ENCODE assay signal across 16 cellular contexts in the genomic region with DNA sequence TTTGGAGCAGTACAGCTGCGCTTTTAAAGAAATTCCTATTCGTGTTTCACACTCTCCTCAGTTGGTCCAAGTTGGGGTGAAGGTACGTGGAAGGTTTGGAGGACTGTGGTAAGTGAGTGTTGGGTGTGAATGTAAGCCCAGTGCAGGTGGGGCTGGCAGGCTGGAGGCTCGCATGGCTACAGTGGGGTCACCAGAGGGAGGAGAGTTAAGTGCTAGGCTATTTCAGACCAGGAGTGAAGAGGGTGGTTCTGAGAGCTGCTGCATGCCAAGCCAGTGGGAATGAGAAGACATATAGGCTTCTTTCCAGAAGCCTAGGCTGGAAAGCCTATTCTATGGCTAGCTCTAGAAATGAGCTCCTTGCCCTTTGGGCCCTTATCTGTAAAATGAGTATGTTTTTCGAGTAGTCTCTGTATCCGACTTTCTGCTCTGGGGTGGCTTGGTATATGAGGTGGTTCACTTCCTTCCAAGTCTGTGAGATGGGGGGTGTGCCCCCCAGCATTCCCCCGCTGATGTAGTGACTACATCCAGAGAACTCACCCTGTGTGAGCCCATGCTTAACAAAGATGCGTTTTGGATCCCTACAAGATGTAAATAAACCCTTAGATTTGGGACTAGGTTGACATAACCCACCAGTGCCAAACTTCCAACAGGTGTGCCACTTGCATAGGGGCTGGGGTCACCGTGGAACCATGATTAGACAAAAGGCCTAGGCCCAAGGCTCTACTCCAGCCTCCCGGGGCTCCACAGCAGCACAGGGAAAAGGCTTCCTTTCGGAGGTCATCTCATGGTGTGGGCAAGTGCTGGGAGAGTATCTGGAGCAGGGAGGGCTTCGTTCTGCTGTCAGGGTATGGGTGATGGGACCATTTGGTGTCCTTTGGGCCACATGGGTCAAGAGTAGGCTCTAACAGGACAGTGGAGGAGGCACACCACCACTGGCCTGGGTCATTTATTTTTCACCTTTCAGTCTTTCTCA. TPM values are rescaled to one million over a fixed set of nuclear protein-coding genes. Genes with fewer than 3 reads are reported as not detected.
DNase-seq lines count a peak whose midpoint lies in the region; ATAC-seq, FAIRE-seq and TF ChIP-seq lines count a peak whose summit lies in the region.
"Had no signal": no experiment of that assay in that cellular context is flagged by ENCODE, and none has a peak within 500 bp of the region (broad histone marks: within the 10 kb centered on the region; RNA-seq: fewer than 3 reads in every experiment).

No MANE protein-coding gene starts in this region.

- no peak overlapping the region for H2AFZ ChIP-seq in HepG2 (ENCODE audit: low read length)

- no peak overlapping the region for H3K27ac ChIP-seq in HepG2 (ENCODE audit: extremely low read length, insufficient read depth, low read length)
- no peak overlapping the region for H3K27ac ChIP-seq in right lobe of liver
- peak overlapping the region; percentile 96 for H3K27ac ChIP-seq in thymus (ENCODE audit: low read depth)

- H3K27me3 Mint-ChIP-seq in activated T-cell treated with anti-CD3 and anti-CD28 coated beads, Interleukin-2, amount 50 U/mL, for 72 hours (ENCODE audit: low read depth) = no peaks in the 10 kb centered on the region
- H3K27me3 Mint-ChIP-seq in immature natural killer cell (ENCODE audit: low read depth in 3 of 3) (peaks cover 10 to 22% (median 15%) of the 10 kb centered on the region in 3 donors), glutamatergic neuron (ENCODE audit: unreplicated experiment) (peaks cover 11% of the 10 kb centered on the region)

- TF ChIP-seq POLR2A in HepG2 (IDR thresholded peaks at IDR 0.05; ENCODE audit: insufficient read depth in 1 of 2, low read depth in 2 of 2, low read length in 2 of 2) (no peak), right lobe of liver (IDR thresholded peaks at IDR 0.05) (no peak)

- intact Hi-C loops in HepG2 (cut with micrococcal nuclease; ENCODE audit: unreplicated experiment) (no loop called here), right lobe of liver (cut with DNase I) (no loop called here)

- H3K4me3 ChIP-seq in HepG2 (replicated peaks in 1 of 3; ENCODE audit: insufficient read depth in 1 of 3, low read depth in 2 of 3, low read length in 3 of 3) = no peak overlapping the region
- H3K4me3 ChIP-seq in right lobe of liver = no peak overlapping the region
- H3K4me3 ChIP-seq in thymus (ENCODE audit: low read length) = peak overlapping the region; percentile 92
- H3K4me3 ChIP-seq: body of pancreas had no signal

- peaks cover 2% of the 10 kb centered on the region for H3K79me2 ChIP-seq in HepG2 (ENCODE audit: insufficient read depth, low read length)

- H3K9me3 Mint-ChIP-seq in activated T-cell treated with anti-CD3 and anti-CD28 coated beads, Interleukin-2, amount 50 U/mL, for 72 hours = no peaks in the 10 kb centered on the region
- H3K9me3 Mint-ChIP-seq in immature natural killer cell (no peaks in the 10 kb centered on the region), glutamatergic neuron (ENCODE audit: unreplicated experiment) (no peaks in the 10 kb centered on the region)

- WGBS in HepG2 (ENCODE audit: low lambda C conversion rate) = 95% methylated on average over 10 of the region's 12 CpGs
- WGBS in right lobe of liver (ENCODE audit: insufficient coverage, low coverage, low lambda C conversion rate, missing lambda C conversion rate) = 82% methylated on average over 8 of the region's 12 CpGs
- WGBS in thymus = 19% methylated on average over 12 of the region's 12 CpGs

- H3K9me3 ChIP-seq in HepG2 (ENCODE audit: low read length) (no peaks in the 10 kb centered on the region), right lobe of liver (no peaks in the 10 kb centered on the region), thymus (ENCODE audit: control insufficient read depth) (no peaks in the 10 kb centered on the region)
- H3K9me3 ChIP-seq: body of pancreas had no signal

- TSS peak; percentile 54 for BruUV-seq in HepG2 (replicated peaks; lab: Mats Ljungman, UMichigan)

- no peak overlapping the region for H3K4me2 ChIP-seq in HepG2 (ENCODE audit: low read depth, low read length)

- H3K27ac Mint-ChIP-seq in activated T-cell treated with anti-CD3 and anti-CD28 coated beads, Interleukin-2, amount 50 U/mL, for 72 hours = peak overlapping the region; percentile 47
- peak overlapping the region; percentile 1 to 87 (median 66) for H3K27ac Mint-ChIP-seq in immature natural killer cell
- no peak overlapping the region for H3K27ac Mint-ChIP-seq in glutamatergic neuron (ENCODE audit: unreplicated experiment)

- CTCF ChIA-PET in HepG2 (lab: Yijun Ruan, JAX; ENCODE audit: low intra/inter-chr PET ratio, low total read pairs) = no interaction called here

- no peak for TF ChIP-seq RAD21 in HepG2 (CRISPR knock-in tag; IDR thresholded peaks at IDR 0.05)

- peaks cover 3 to 12% of the 10 kb centered on the region in 2 experiments; a peak in 4 of 5 replicates for H3K36me3 ChIP-seq in HepG2 (replicated peaks in 1 of 2; ENCODE audit: control insufficient read depth in 1 of 2, insufficient read depth in 2 of 2, low read length in 2 of 2)
- H3K36me3 ChIP-seq in right lobe of liver = no peaks in the 10 kb centered on the region
- peaks cover 63% of the 10 kb centered on the region for H3K36me3 ChIP-seq in thymus (ENCODE audit: control insufficient read depth, insufficient read depth)

- no peak for TF ChIP-seq EP300 in HepG2 (IDR thresholded peaks at IDR 0.05; ENCODE audit: low read depth in 2 of 2, low read length in 2 of 2)
- no peak for TF ChIP-seq EP300 in HepG2 (CRISPR knock-in tag; IDR thresholded peaks at IDR 0.05; ENCODE audit: borderline replicate concordance)

- peak overlapping the region; percentile 78 to 87 for H3K4me3 Mint-ChIP-seq in activated T-cell treated with anti-CD3 and anti-CD28 coated beads, Interleukin-2, amount 50 U/mL, for 72 hours
- H3K4me3 Mint-ChIP-seq in immature natural killer cell (peak overlapping the region; percentile 55 to 85 (median 78)), glutamatergic neuron (ENCODE audit: unreplicated experiment) (no peak overlapping the region)

- in situ Hi-C loops in HepG2 (cut with HindIII; ENCODE audit: extremely low pct_ligation_motif_present, low pct_unique_long_range_greater_than_20kb) = no loop called here

- H3K27me3 ChIP-seq in HepG2 (ENCODE audit: control insufficient read depth in 1 of 2, insufficient read depth in 2 of 2, low read length in 2 of 2) (peaks cover 0 to 13% of the 10 kb centered on the region in 2 experiments; a peak in 2 of 5 replicates), right lobe of liver (no peaks in the 10 kb centered on the region), thymus (ENCODE audit: control insufficient read depth, insufficient read depth) (no peaks in the 10 kb centered on the region)
- H3K27me3 ChIP-seq: body of pancreas had no signal

- H3K4me1 ChIP-seq in HepG2 (ENCODE audit: insufficient read depth, low read length) (peaks cover 58% of the 10 kb centered on the region), right lobe of liver (peaks cover 0 to 8% (median 2%) of the 10 kb centered on the region in 4 donors), thymus (ENCODE audit: control insufficient read depth, insufficient read depth, low read length) (peaks cover 11% of the 10 kb centered on the region)

- H4K20me1 ChIP-seq in HepG2 (ENCODE audit: insufficient read depth, low read length) = no peaks in the 10 kb centered on the region

- H3K4me1 Mint-ChIP-seq in activated T-cell treated with anti-CD3 and anti-CD28 coated beads, Interleukin-2, amount 50 U/mL, for 72 hours (ENCODE audit: low read depth) = peaks cover 82% of the 10 kb centered on the region
- H3K4me1 Mint-ChIP-seq in immature natural killer cell (peaks cover 72 to 78% of the 10 kb centered on the region in 2 donors), glutamatergic neuron (ENCODE audit: low read depth, unreplicated experiment) (peaks cover 5% of the 10 kb centered on the region)

- TF ChIP-seq CTCF in HepG2 (CRISPR knock-in tag; IDR thresholded peaks at IDR 0.05) (no peak), right lobe of liver (IDR thresholded peaks at IDR 0.05) (no peak), glutamatergic neuron (IDR thresholded peaks at IDR 0.05; ENCODE audit: partially characterized antibody, unreplicated experiment) (no peak)

- FAIRE-seq in HepG2 (lab: Jason Lieb, UNC) = no peak
- FAIRE-seq: kidney had no signal

- no peak for DNase-seq in HepG2 (ENCODE audit: low spot score)
- DNase-seq in right lobe of liver = no peak
- no peak for DNase-seq in activated T-cell treated with anti-CD3 and anti-CD28 coated beads, Interleukin-2, amount 50 U/mL, for 72 hours
- DNase-seq in immature natural killer cell = no peak
- no peak for DNase-seq in NCI-H1092 treated with DMSO at 0.1 percent for 48 hours (lab: John Stamatoyannopoulos, UW)
- no peak for DNase-seq in glutamatergic neuron
- DNase-seq: activated CD4-positive, CD25-positive, alpha-beta regulatory T cell treated with anti-CD3 and anti-CD28 coated beads, Interleukin-2, amount 50 U/mL, for 72 hours; body of pancreas; dermis blood vessel endothelial cell; GF-D8; kidney; NCI-H82; substantia nigra had no signal

- ATAC-seq in HepG2 (no peak), right lobe of liver (no peak), HG02798 (IDR thresholded peaks at IDR 0.05; ENCODE audit: poor library complexity, unreplicated experiment) (no peak)
- no peak for ATAC-seq in activated T-cell treated with anti-CD3 and anti-CD28 coated beads, Interleukin-2, amount 50 U/mL, for 72 hours (replicated peaks in 1 of 2)
- ATAC-seq: body of pancreas, esophagus mucosa had no signal

- H3K36me3 Mint-ChIP-seq in activated T-cell treated with anti-CD3 and anti-CD28 coated beads, Interleukin-2, amount 50 U/mL, for 72 hours (ENCODE audit: insufficient read depth in 2 of 2) = peaks cover 14 to 47% of the 10 kb centered on the region in 2 donors
- peaks cover 0 to 20% (median 4%) of the 10 kb centered on the region in 3 donors for H3K36me3 Mint-ChIP-seq in immature natural killer cell
- H3K36me3 Mint-ChIP-seq in glutamatergic neuron (ENCODE audit: unreplicated experiment) = peaks cover 2% of the 10 kb centered on the region

- no peak overlapping the region for H3K9ac ChIP-seq in HepG2 (ENCODE audit: insufficient read depth, low read depth, low read length)

- POLR2A ChIA-PET in HepG2 (lab: Yijun Ruan, JAX) = interaction anchor here (0.6 to 3.9 kb wide), 2 partner anchors 17 to 746 kb away, joined by 3 to 40 read pairs; no protein-coding TSS in a partner anchor

RNA-seq across cellular contexts. Expression of a gene that starts 2.6 kb away (rescaled TPM):
- 6.8 and 7.9 TPM in 2 replicates for total RNA-seq in HepG2 (2016; rRNA removed; fragmentation: Illumina TruSeq; extraction: Trizol)
- total RNA-seq in HepG2 (2016; cell fraction: cytosol; rRNA removed; fragmentation: Illumina TruSeq; extraction: Trizol; ENCODE audit: low read depth) = 5.3 and 5.4 TPM in 2 replicates
- 7.1 and 8.8 TPM in 2 replicates for total RNA-seq in HepG2 (2016; cell fraction: insoluble cytoplasmic fraction; rRNA removed; fragmentation: Illumina TruSeq; extraction: Trizol)
- 15.7 and 15.8 TPM in 2 replicates for total RNA-seq in HepG2 (2016; cell fraction: membrane; rRNA removed; fragmentation: Illumina TruSeq; extraction: Trizol)
- total RNA-seq in HepG2 (2016; cell fraction: nucleus; rRNA removed; fragmentation: Illumina TruSeq; extraction: Trizol) = 10.0 and 10.9 TPM in 2 replicates
- 6.3 and 9.0 TPM in 2 replicates for polyA plus RNA-seq in HepG2 (2011; rRNA removed)
- polyA plus RNA-seq in HepG2 (2011; cell fraction: cytosol; rRNA removed) = 4.8 and 5.8 TPM in 2 replicates
- 7.5 and 7.7 TPM in 2 replicates for polyA plus RNA-seq in HepG2 (2011; cell fraction: nucleus; rRNA removed)
- polyA plus RNA-seq in HepG2 (2012) = 8.6 and 11.4 TPM in 2 replicates
- polyA plus RNA-seq in HepG2 (2016; cell fraction: cytosol; fragmentation: Illumina TruSeq; extraction: Trizol; ENCODE audit: low read depth) = 21.6 and 22.8 TPM in 2 replicates
- 21.8 and 29.7 TPM in 2 replicates for polyA plus RNA-seq in HepG2 (2016; cell fraction: insoluble cytoplasmic fraction; fragmentation: Illumina TruSeq; extraction: Trizol; ENCODE audit: low read depth)
- polyA plus RNA-seq in HepG2 (2016; cell fraction: membrane; fragmentation: Illumina TruSeq; extraction: Trizol; ENCODE audit: low read depth) = 44.0 and 50.2 TPM in 2 replicates
- polyA plus RNA-seq in HepG2 (2016; cell fraction: nucleus; fragmentation: Illumina TruSeq; extraction: Trizol; ENCODE audit: insufficient read depth, low read depth) = 25.7 and 28.7 TPM in 2 replicates
- 0.19 and 20.5 TPM in 2 replicates for polyA minus RNA-seq in HepG2 (2011; rRNA and poly(A)+ RNA removed; ENCODE audit: low replicate concordance)
- 3.3 and 5.4 TPM in 2 replicates for polyA minus RNA-seq in HepG2 (2011; cell fraction: cytosol; rRNA and poly(A)+ RNA removed)
- polyA minus RNA-seq in HepG2 (2011; cell fraction: nucleus; rRNA and poly(A)+ RNA removed) = 15.2 and 18.2 TPM in 2 replicates
- 1 to 10 TPM; 2.0 to 3.8 (median 2.7) TPM for total RNA-seq in right lobe of liver
- 100 to 1,000 TPM; 142 to 265 TPM for total RNA-seq in activated T-cell treated with anti-CD3 and anti-CD28 coated beads, Interleukin-2, amount 50 U/mL, for 72 hours
- polyA plus RNA-seq in immature natural killer cell = 10 to 100 TPM; 14.9 to 50.9 (median 38.2) TPM
- polyA plus RNA-seq in thymus = 247 TPM
- 5.8 TPM for total RNA-seq in glutamatergic neuron (ENCODE audit: unreplicated experiment)

RNA-seq across cellular contexts. Expression of a gene that starts 59.7 kb away (rescaled TPM):
- total RNA-seq in HepG2 (2016; rRNA removed; fragmentation: Illumina TruSeq; extraction: Trizol) (340 and 507 TPM in 2 replicates), right lobe of liver (100 to 1,000 TPM; 125 to 186 (median 149) TPM), glutamatergic neuron (ENCODE audit: unreplicated experiment) (345 TPM)
- 137 and 143 TPM in 2 replicates for total RNA-seq in HepG2 (2016; cell fraction: cytosol; rRNA removed; fragmentation: Illumina TruSeq; extraction: Trizol; ENCODE audit: low read depth)
- 343 and 521 TPM in 2 replicates for total RNA-seq in HepG2 (2016; cell fraction: insoluble cytoplasmic fraction; rRNA removed; fragmentation: Illumina TruSeq; extraction: Trizol)
- total RNA-seq in HepG2 (2016; cell fraction: membrane; rRNA removed; fragmentation: Illumina TruSeq; extraction: Trizol) = 93.7 and 100 TPM in 2 replicates
- total RNA-seq in HepG2 (2016; cell fraction: nucleus; rRNA removed; fragmentation: Illumina TruSeq; extraction: Trizol) = 151 and 157 TPM in 2 replicates
- polyA plus RNA-seq in HepG2 (2011; rRNA removed) (93.6 and 134 TPM in 2 replicates), immature natural killer cell (1,000 to 10,000 TPM in 2 of 3 donors, 100 to 1,000 TPM in 1; 955 to 1,349 (median 1,131) TPM), thymus (387 TPM)
- 88.5 and 154 TPM in 2 replicates for polyA plus RNA-seq in HepG2 (2011; cell fraction: cytosol; rRNA removed)
- polyA plus RNA-seq in HepG2 (2011; cell fraction: nucleus; rRNA removed) = 34.1 and 52.2 TPM in 2 replicates
- polyA plus RNA-seq in HepG2 (2012) = 309 and 384 TPM in 2 replicates
- polyA plus RNA-seq in HepG2 (2016; cell fraction: cytosol; fragmentation: Illumina TruSeq; extraction: Trizol; ENCODE audit: low read depth) = 114 and 131 TPM in 2 replicates
- 701 and 780 TPM in 2 replicates for polyA plus RNA-seq in HepG2 (2016; cell fraction: insoluble cytoplasmic fraction; fragmentation: Illumina TruSeq; extraction: Trizol; ENCODE audit: low read depth)
- polyA plus RNA-seq in HepG2 (2016; cell fraction: membrane; fragmentation: Illumina TruSeq; extraction: Trizol; ENCODE audit: low read depth) = 95.3 and 99.7 TPM in 2 replicates
- polyA plus RNA-seq in HepG2 (2016; cell fraction: nucleus; fragmentation: Illumina TruSeq; extraction: Trizol; ENCODE audit: insufficient read depth, low read depth) = 220 and 238 TPM in 2 replicates
- 30.3 and 67.0 TPM in 2 replicates for polyA minus RNA-seq in HepG2 (2011; rRNA and poly(A)+ RNA removed; ENCODE audit: low replicate concordance)
- polyA minus RNA-seq in HepG2 (2011; cell fraction: cytosol; rRNA and poly(A)+ RNA removed) = 87.3 and 99.7 TPM in 2 replicates
- polyA minus RNA-seq in HepG2 (2011; cell fraction: nucleus; rRNA and poly(A)+ RNA removed) = 122 and 128 TPM in 2 replicates
- total RNA-seq in activated T-cell treated with anti-CD3 and anti-CD28 coated beads, Interleukin-2, amount 50 U/mL, for 72 hours = 100 to 1,000 TPM; 201 to 238 TPM

Comparison
In these comparisons a context has a peak if more than half of its experiments do, and no peak if none do; other contexts are left out.
1. RNA of a gene that starts 2.6 kb away (total RNA-seq): 142 to 265 TPM in activated T-cell treated with anti-CD3 and anti-CD28 coated beads, Interleukin-2, amount 50 U/mL, for 72 hours; 5.3 to 15.8 TPM in HepG2, 5.8 TPM in glutamatergic neuron (single experiment) and 2.0 to 3.8 TPM in right lobe of liver; every median in the first group is over 4 times any median in the second.